In the genomic region with DNA sequence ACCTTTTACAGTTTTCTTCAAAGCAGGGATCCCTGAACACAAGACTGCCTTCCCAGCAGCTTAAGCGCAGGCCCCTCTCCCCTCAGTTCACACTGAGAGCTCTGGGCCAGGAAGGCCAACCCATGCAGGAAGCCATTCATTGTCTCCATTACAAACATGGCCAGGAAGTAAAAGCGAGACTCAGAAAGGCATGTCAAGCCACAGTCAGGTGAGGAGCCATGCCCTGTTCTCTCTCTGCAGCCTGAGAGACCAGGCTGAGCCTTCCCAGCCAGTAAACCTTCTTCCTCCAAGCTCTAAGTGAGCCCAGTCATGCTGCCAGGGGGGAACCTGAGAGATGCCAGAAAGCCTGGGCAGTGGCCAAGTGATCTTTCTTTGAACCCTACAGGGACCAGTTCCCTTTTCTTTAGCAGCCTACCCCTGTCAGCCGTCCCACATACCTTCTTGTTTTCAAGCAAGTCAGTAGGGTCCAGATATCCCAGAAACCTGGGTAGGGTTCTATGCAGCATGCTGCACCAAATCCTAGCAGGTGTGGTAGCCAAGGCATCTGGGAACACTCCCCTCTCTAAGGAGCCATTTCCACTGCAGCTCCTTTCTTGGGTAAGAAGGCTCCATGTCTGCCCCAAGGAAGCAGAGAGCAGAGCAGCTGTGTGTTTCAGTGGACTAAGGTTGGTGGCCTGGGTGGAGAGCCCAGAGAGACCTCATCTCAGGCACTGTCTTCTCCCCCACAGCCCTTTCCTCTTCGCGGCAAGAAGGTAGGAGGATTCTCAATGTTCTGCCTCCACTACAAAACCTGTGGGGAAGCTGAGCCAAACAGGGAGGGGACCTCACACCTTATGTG, we compare ENCODE assay signal across 8 cellular contexts. TPM values are rescaled to one million over a fixed set of nuclear protein-coding genes. Genes with fewer than 3 reads are reported as not detected.
DNase-seq lines count a peak whose midpoint lies in the region; ATAC-seq and TF ChIP-seq lines count a peak whose summit lies in the region.

No MANE protein-coding gene starts in this region.

- peaks cover 88% of the 10 kb centered on the region for H3K4me1 Mint-ChIP-seq in activated T-cell treated with anti-CD3 and anti-CD28 coated beads, Interleukin-2, amount 50 U/mL, for 4 hours (ENCODE audit: low read depth)
- H3K4me1 Mint-ChIP-seq in progenitor cell of endocrine pancreas (ENCODE audit: low read depth) = no peaks in the 10 kb centered on the region

- peak; percentile 31 for ATAC-seq in GM19395 (IDR thresholded peaks at IDR 0.05; ENCODE audit: unreplicated experiment)
- ATAC-seq in HG03521 (IDR thresholded peaks at IDR 0.05; ENCODE audit: unreplicated experiment) = peak; percentile 28
- ATAC-seq in activated T-cell treated with anti-CD3 and anti-CD28 coated beads, Interleukin-2, amount 50 U/mL, for 4 hours = peak; percentile 31 to 36
- ATAC-seq in mucosa of descending colon = peak; percentile 53

- H3K4me3 ChIP-seq in mucosa of descending colon = no peak overlapping the region
- no peak overlapping the region for H3K4me3 ChIP-seq in foreskin fibroblast (ENCODE audit: low read depth in 1 of 2, low read length in 2 of 2)

- no peaks in the 10 kb centered on the region for H3K4me1 ChIP-seq in mucosa of descending colon (ENCODE audit: low read depth)

- H3K9me3 ChIP-seq in mucosa of descending colon = no peaks in the 10 kb centered on the region

- H3K9me3 Mint-ChIP-seq in activated T-cell treated with anti-CD3 and anti-CD28 coated beads, Interleukin-2, amount 50 U/mL, for 4 hours = no peaks in the 10 kb centered on the region
- H3K9me3 Mint-ChIP-seq in progenitor cell of endocrine pancreas (ENCODE audit: low read depth) = no peaks in the 10 kb centered on the region

- DNase-seq in AML-193 (lab: John Stamatoyannopoulos, UW) (peak; percentile 81 to 83), mucosa of descending colon (peak in 1 of 3 donors; percentile 26), NCI-H345 treated with DMSO at 0.1 percent for 48 hours (lab: John Stamatoyannopoulos, UW; ENCODE audit: unreplicated experiment) (no peak), progenitor cell of endocrine pancreas (ENCODE audit: low spot score, unreplicated experiment) (no peak), foreskin fibroblast (no peak)
- DNase-seq in activated T-cell treated with anti-CD3 and anti-CD28 coated beads, Interleukin-2, amount 50 U/mL, for 4 hours = peak; percentile 14

- H3K36me3 Mint-ChIP-seq in activated T-cell treated with anti-CD3 and anti-CD28 coated beads, Interleukin-2, amount 50 U/mL, for 4 hours (ENCODE audit: insufficient read depth) = peaks cover 30% of the 10 kb centered on the region
- H3K36me3 Mint-ChIP-seq in progenitor cell of endocrine pancreas (ENCODE audit: insufficient read depth) = no peaks in the 10 kb centered on the region

- intact Hi-C loops in mucosa of descending colon (cut with DNase I, micrococcal nuclease) = no loop called here

- peak overlapping the region; percentile 96 for H3K4me3 Mint-ChIP-seq in activated T-cell treated with anti-CD3 and anti-CD28 coated beads, Interleukin-2, amount 50 U/mL, for 4 hours
- H3K4me3 Mint-ChIP-seq in progenitor cell of endocrine pancreas (ENCODE audit: low read depth) = no peak overlapping the region

- H3K27me3 Mint-ChIP-seq in activated T-cell treated with anti-CD3 and anti-CD28 coated beads, Interleukin-2, amount 50 U/mL, for 4 hours (ENCODE audit: low read depth) = no peaks in the 10 kb centered on the region
- peaks cover 20% of the 10 kb centered on the region for H3K27me3 Mint-ChIP-seq in progenitor cell of endocrine pancreas

- no peaks in the 10 kb centered on the region for H3K36me3 ChIP-seq in mucosa of descending colon (ENCODE audit: low read depth)

- TF ChIP-seq CTCF in mucosa of descending colon (IDR thresholded peaks at IDR 0.05) (no peak), progenitor cell of endocrine pancreas (IDR thresholded peaks at IDR 0.05; ENCODE audit: unreplicated experiment) (no peak), foreskin fibroblast (IDR thresholded peaks at IDR 0.05; ENCODE audit: low read depth, low read length) (no peak)

- H3K27ac Mint-ChIP-seq in progenitor cell of endocrine pancreas = no peak overlapping the region

RNA-seq across cellular contexts. Expression of gene TRAF3IP3, which starts 1.0 kb away (rescaled TPM):
- 100 to 1,000 TPM in 1 of 3 donors, 10 to 100 TPM in 2; 59.0 to 109 (median 85.2) TPM for total RNA-seq in activated T-cell treated with anti-CD3 and anti-CD28 coated beads, Interleukin-2, amount 50 U/mL, for 4 hours
- total RNA-seq in mucosa of descending colon (1 to 10 TPM; 4.7 to 7.7 (median 6.4) TPM), progenitor cell of endocrine pancreas (not detected in 2 replicates)

RNA-seq across cellular contexts. Expression of gene C1orf74, which starts 27.5 kb away (rescaled TPM):
- total RNA-seq in activated T-cell treated with anti-CD3 and anti-CD28 coated beads, Interleukin-2, amount 50 U/mL, for 4 hours = 1 to 10 TPM; 1.6 to 2.1 (median 1.7) TPM
- total RNA-seq in mucosa of descending colon (1 to 10 TPM; 1.9 to 3.4 (median 2.7) TPM), progenitor cell of endocrine pancreas (2.5 and 3.1 TPM in 2 replicates)

RNA-seq across cellular contexts. Expression of gene IRF6, which starts 49.1 kb away (rescaled TPM):
- under 1 TPM; 0.11 to 0.15 (median 0.13) TPM for total RNA-seq in activated T-cell treated with anti-CD3 and anti-CD28 coated beads, Interleukin-2, amount 50 U/mL, for 4 hours
- 100 to 1,000 TPM in 1 of 3 donors, 10 to 100 TPM in 2; 42.9 to 115 (median 96.9) TPM for total RNA-seq in mucosa of descending colon
- total RNA-seq in progenitor cell of endocrine pancreas = 19.6 and 23.4 TPM in 2 replicates

RNA-seq across cellular contexts. Expression of gene HSD11B1, which starts 52.2 kb away (rescaled TPM):
- total RNA-seq in activated T-cell treated with anti-CD3 and anti-CD28 coated beads, Interleukin-2, amount 50 U/mL, for 4 hours = 1 to 10 TPM; 2.6 to 8.7 (median 2.7) TPM
- total RNA-seq in mucosa of descending colon (1 to 10 TPM in 2 of 3 donors, not detected in 1; 2.8 to 5.7 TPM), progenitor cell of endocrine pancreas (not detected in 2 replicates)

Comparison
In these comparisons a context has a peak if more than half of its experiments do, and no peak if none do; other contexts are left out.
1. DNase-seq: peak in AML-193 (2 of 2) and activated T-cell treated with anti-CD3 and anti-CD28 coated beads, Interleukin-2, amount 50 U/mL, for 4 hours (single experiment); none in NCI-H345 treated with DMSO at 0.1 percent for 48 hours (single experiment), progenitor cell of endocrine pancreas (single experiment) and foreskin fibroblast (0 of 2).
2. RNA of gene TRAF3IP3, which starts 1.0 kb away (total RNA-seq): 59.0 to 109 TPM in activated T-cell treated with anti-CD3 and anti-CD28 coated beads, Interleukin-2, amount 50 U/mL, for 4 hours; 4.7 to 7.7 TPM in mucosa of descending colon and not detected in progenitor cell of endocrine pancreas; every median in the first group is over 4 times any median in the second.
3. RNA of gene IRF6, which starts 49.1 kb away (total RNA-seq): 42.9 to 115 TPM in mucosa of descending colon and 19.6 to 23.4 TPM in progenitor cell of endocrine pancreas; 0.11 to 0.15 TPM in activated T-cell treated with anti-CD3 and anti-CD28 coated beads, Interleukin-2, amount 50 U/mL, for 4 hours; every median in the first group is over 10 times any median in the second.
4. Peak in every context shown above with its lines, with median percentiles within 50 percentile points of each other: ATAC-seq.